ENCODE assay signal across 11 cellular contexts in genomic region chr17:75995385-75995925, GRCh38. TPM values are rescaled to one million over a fixed set of nuclear protein-coding genes. Genes with fewer than 3 reads are reported as not detected.
"Had no signal": no experiment of that assay in that cellular context is flagged by ENCODE, and none has a peak within 500 bp of the region (broad histone marks: within the 10 kb centered on the region; RNA-seq: fewer than 3 reads in every experiment).

No MANE protein-coding gene starts in this region.

- H3K4me3 ChIP-seq: ovary, uterus had no signal

- H3K4me3 Mint-ChIP-seq: activated CD4-positive, alpha-beta T cell treated with anti-CD3 and anti-CD28 coated beads for 36 hours; brain; central memory CD8-positive, alpha-beta T cell; dendritic cell treated with granulocyte-macrophage colony-stimulating factor and Interleukin-4, amounts not matched to agents 40 ng/mL and 50 ng/mL, for 4 days; neural crest cell; T-cell had no signal

- ATAC-seq: activated CD4-positive, alpha-beta T cell treated with anti-CD3 and anti-CD28 coated beads for 36 hours; T-cell had no signal

- H3K27ac Mint-ChIP-seq: activated CD4-positive, alpha-beta T cell treated with anti-CD3 and anti-CD28 coated beads for 36 hours; brain; T-cell had no signal

- H3K27ac ChIP-seq: ovary, uterus, WERI-Rb-1 had no signal

- H3K36me3 ChIP-seq: ovary, uterus had no signal

- H3K27me3 ChIP-seq: ovary, uterus had no signal

- DNase-seq: activated CD4-positive, alpha-beta T cell treated with anti-CD3 and anti-CD28 coated beads for 36 hours; activated naive CD4-positive, alpha-beta T cell treated with anti-CD3 and anti-CD28 coated beads, Interleukin-2, amount 50 U/mL, for 16 hours; mammary epithelial cell; T-cell; uterus; WERI-Rb-1 had no signal

- H3K9me3 Mint-ChIP-seq: brain; central memory CD8-positive, alpha-beta T cell; dendritic cell treated with granulocyte-macrophage colony-stimulating factor and Interleukin-4, amounts not matched to agents 40 ng/mL and 50 ng/mL, for 4 days; neural crest cell; T-cell had no signal

- H3K27me3 Mint-ChIP-seq: activated CD4-positive, alpha-beta T cell treated with anti-CD3 and anti-CD28 coated beads for 36 hours; brain; central memory CD8-positive, alpha-beta T cell; dendritic cell treated with granulocyte-macrophage colony-stimulating factor and Interleukin-4, amounts not matched to agents 40 ng/mL and 50 ng/mL, for 4 days; T-cell had no signal

- H3K9me3 ChIP-seq: ovary, uterus had no signal

- H3K4me1 ChIP-seq: uterus had no signal

RNA-seq across cellular contexts. Expression of gene EVPL, which starts 31.7 kb away (rescaled TPM):
- total RNA-seq: neural crest cell had no signal
